ENCODE assay signal across 8 cellular contexts in genomic region chr1:25501235-25502058, GRCh38. TPM values are rescaled to one million over a fixed set of nuclear protein-coding genes. Genes with fewer than 3 reads are reported as not detected.
DNase-seq lines count a peak whose midpoint lies in the region; ATAC-seq and TF ChIP-seq lines count a peak whose summit lies in the region.

No MANE protein-coding gene starts in this region.

- peak; percentile 47; the same call in 1 of the 2 replicates for TF ChIP-seq CTCF in PC-3 (conservative IDR thresholded peaks at IDR 0.05; ENCODE audit: low read depth, low read length)
- TF ChIP-seq CTCF in hepatocyte (IDR thresholded peaks at IDR 0.05; ENCODE audit: poor library complexity): peak; percentile 36
- peak; percentile 17 for TF ChIP-seq CTCF in upper lobe of right lung (IDR thresholded peaks at IDR 0.05)

- POLR2A ChIA-PET in PC-3 (lab: Charles Lee; ENCODE audit: unreplicated experiment): no interaction called here

- intact Hi-C loops in PC-3 (cut with micrococcal nuclease) (loop anchor here (5.0 kb wide), 1 partner anchor 69 kb away; the partner anchor contains the start of gene MACO1), upper lobe of right lung (cut with DNase I) (no loop called here)

- no TSS peak for BruUV-seq in PC-3 (replicated peaks; lab: Mats Ljungman, UMichigan)

- H3K4me3 ChIP-seq in PC-3 (ENCODE audit: low read length): no peak overlapping the region
- no peak overlapping the region for H3K4me3 ChIP-seq in hepatocyte
- H3K4me3 ChIP-seq in upper lobe of right lung: no peak overlapping the region

- CTCF ChIA-PET in PC-3 (lab: Charles Lee): no interaction called here

- no peaks in the 10 kb centered on the region for H3F3A ChIP-seq in PC-3 (ENCODE audit: low read length, unreplicated experiment)

- H3K9ac ChIP-seq in PC-3 (ENCODE audit: low read length): no peak overlapping the region

- H3K4me1 ChIP-seq in PC-3 (ENCODE audit: insufficient read depth, low read length) (peaks cover 7% of the 10 kb centered on the region), hepatocyte (ENCODE audit: insufficient read depth) (peaks cover 48% of the 10 kb centered on the region), upper lobe of right lung (peaks cover 17% of the 10 kb centered on the region)

- H3K9me3 ChIP-seq in PC-3 (ENCODE audit: low read length) (no peaks in the 10 kb centered on the region), hepatocyte (ENCODE audit: low read depth) (no peaks in the 10 kb centered on the region), upper lobe of right lung (no peaks in the 10 kb centered on the region)

- no peak overlapping the region for H2AFZ ChIP-seq in PC-3 (ENCODE audit: low read length)
- H2AFZ ChIP-seq in hepatocyte: no peak overlapping the region

- peak; percentile 58 for ATAC-seq in PC-3
- no peak for ATAC-seq in upper lobe of right lung
- ATAC-seq in HG03520 (IDR thresholded peaks at IDR 0.05; ENCODE audit: unreplicated experiment): no peak

- H4K20me1 ChIP-seq in PC-3 (ENCODE audit: low read length) (no peaks in the 10 kb centered on the region), hepatocyte (ENCODE audit: insufficient read depth, poor library complexity, severe bottlenecking) (no peaks in the 10 kb centered on the region)

- H3K27me3 ChIP-seq in PC-3 (ENCODE audit: low read length): no peaks in the 10 kb centered on the region
- H3K27me3 ChIP-seq in hepatocyte: no peaks in the 10 kb centered on the region
- H3K27me3 ChIP-seq in upper lobe of right lung: no peaks in the 10 kb centered on the region

- H3K79me2 ChIP-seq in PC-3 (ENCODE audit: low read length) (no peaks in the 10 kb centered on the region), hepatocyte (no peaks in the 10 kb centered on the region)

- DNase-seq in stimulated activated CD4-positive, alpha-beta T cell treated with anti-CD3 and anti-CD28 coated beads, Interleukin-2, amount 100 ng/mL, for 48 hours: peak; percentile 9 to 18
- no peak for DNase-seq in stimulated activated CD4-positive, alpha-beta T cell treated with anti-CD3 and anti-CD28 coated beads, Interleukin-4, amount 100 ng/mL, for 1 hour
- DNase-seq in PC-3 (peak; percentile 54), hepatocyte (ENCODE audit: low spot score) (peak; percentile 77), upper lobe of right lung (no peak), foreskin melanocyte (no peak)
- no peak for DNase-seq in activated CD4-positive, CD25-positive, alpha-beta regulatory T cell (lab: John Stamatoyannopoulos, UW)

- H3K36me3 ChIP-seq in PC-3 (ENCODE audit: low read depth, low read length) (peaks cover 15% of the 10 kb centered on the region), hepatocyte (replicated peaks; ENCODE audit: insufficient read depth, low read depth) (no peaks in the 10 kb centered on the region), upper lobe of right lung (peaks cover 27% of the 10 kb centered on the region)

- H3K4me2 ChIP-seq in PC-3 (ENCODE audit: low read length) (no peak overlapping the region), hepatocyte (peak overlapping the region; percentile 31)

- H3K27ac ChIP-seq in PC-3 (ENCODE audit: low read length) (0 out of 2 replicates have a peak overlapping the region, but pooled peaks have one; percentile 11), hepatocyte (peak overlapping the region; percentile 82), upper lobe of right lung (no peak overlapping the region)

- H3K9me2 ChIP-seq in PC-3 (replicated peaks; ENCODE audit: low read length): no peaks in the 10 kb centered on the region
- no peaks in the 10 kb centered on the region for H3K9me2 ChIP-seq in hepatocyte (replicated peaks; ENCODE audit: insufficient read depth)

- 56% methylated on average over 7 of the region's 7 CpGs for WGBS in hepatocyte (ENCODE audit: low lambda C conversion rate, missing lambda C conversion rate)

RNA-seq across cellular contexts. Expression of gene LDLRAP1, which starts 42.0 kb away (rescaled TPM):
- total RNA-seq in PC-3 (2014; rRNA removed) (26.5 and 31.6 TPM in 2 replicates), hepatocyte (17.3 and 20.5 TPM in 2 replicates), upper lobe of right lung (35.1 TPM)
- polyA plus RNA-seq in hepatocyte: 21.1 and 27.5 TPM in 2 replicates

Comparison
In these comparisons a context has a peak if more than half of its experiments do, and no peak if none do; other contexts are left out.
1. DNase-seq: peak in stimulated activated CD4-positive, alpha-beta T cell treated with anti-CD3 and anti-CD28 coated beads, Interleukin-2, amount 100 ng/mL, for 48 hours (2 of 2), PC-3 (single experiment) and hepatocyte (single experiment); none in stimulated activated CD4-positive, alpha-beta T cell treated with anti-CD3 and anti-CD28 coated beads, Interleukin-4, amount 100 ng/mL, for 1 hour (single experiment), upper lobe of right lung (single experiment), foreskin melanocyte (single experiment) and activated CD4-positive, CD25-positive, alpha-beta regulatory T cell (0 of 4).
2. Peak in every context shown above with its lines, with median percentiles within 50 percentile points of each other: CTCF ChIP-seq.